ENCODE assay signal across 13 cellular contexts in the genomic region with DNA sequence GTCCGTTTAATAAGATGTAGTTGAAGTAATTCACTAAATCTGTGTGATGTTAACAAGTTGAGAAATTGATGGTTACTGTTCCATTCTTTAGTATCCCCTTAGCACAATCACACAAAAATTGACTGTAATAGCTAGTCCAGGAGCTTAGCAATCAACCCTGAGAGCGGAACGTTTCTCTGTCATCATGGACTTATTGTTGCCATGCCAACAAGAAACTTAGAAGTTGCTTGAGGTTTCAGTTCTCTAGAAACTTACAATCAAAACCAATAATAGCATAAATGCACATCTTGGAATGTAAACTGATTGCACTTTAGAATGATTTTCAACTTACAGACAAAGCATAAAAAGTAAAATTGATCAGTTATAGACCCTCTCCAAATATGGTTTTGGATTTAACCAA.
DNase-seq lines count a peak whose midpoint lies in the region; ATAC-seq and TF ChIP-seq lines count a peak whose summit lies in the region.
"Had no signal": no experiment of that assay in that cellular context is flagged by ENCODE, and none has a peak within 500 bp of the region (broad histone marks: within the 10 kb centered on the region; RNA-seq: fewer than 3 reads in every experiment).

No MANE protein-coding gene starts in this region.

- no peaks in the 10 kb centered on the region for H3K27me3 ChIP-seq in GM06990 (replicated peaks; ENCODE audit: control insufficient read depth, insufficient read depth, low read length)

- no peaks in the 10 kb centered on the region for H3K36me3 ChIP-seq in GM06990 (ENCODE audit: control insufficient read depth, insufficient read depth, low read length)

- peak; percentile 17 for DNase-seq in GM06990 (ENCODE audit: extremely low read depth, insufficient read length)
- no peak for DNase-seq in endothelial cell (ENCODE audit: low spot score)
- no peak for DNase-seq in NCI-H2196 (lab: John Stamatoyannopoulos, UW; ENCODE audit: unreplicated experiment)
- no peak for DNase-seq in LoVo (ENCODE audit: low spot score)
- DNase-seq in GOT3 (lab: John Stamatoyannopoulos, UW): no peak
- DNase-seq: activated T-cell treated with anti-CD3 and anti-CD28 coated beads, Interleukin-2, amount 50 U/mL, for 72 hours; foreskin keratinocyte; NCI-H69 had no signal

- ATAC-seq in GM19395 (IDR thresholded peaks at IDR 0.05; ENCODE audit: unreplicated experiment): peak; percentile 85
- peak; percentile 85 for ATAC-seq in HG02884 (IDR thresholded peaks at IDR 0.05; ENCODE audit: unreplicated experiment)
- ATAC-seq: activated T-cell treated with anti-CD3 and anti-CD28 coated beads, Interleukin-2, amount 50 U/mL, for 72 hours; foreskin keratinocyte had no signal

- no peak overlapping the region for H3K4me3 ChIP-seq in GM06990 (replicated peaks; ENCODE audit: low read depth, low read length)
- H3K4me3 ChIP-seq: lung had no signal

- TF ChIP-seq CTCF in GM06990 (IDR thresholded peaks at IDR 0.05; ENCODE audit: insufficient read depth, low read length, poor library complexity, severe bottlenecking): no peak
- TF ChIP-seq CTCF in endothelial cell (IDR thresholded peaks at IDR 0.05; ENCODE audit: unreplicated experiment): no peak

- H3K36me3 Mint-ChIP-seq in IgD-negative memory B cell: no peaks in the 10 kb centered on the region
- H3K36me3 Mint-ChIP-seq in endothelial cell (ENCODE audit: low read depth, unreplicated experiment): no peaks in the 10 kb centered on the region

- H3K4me3 Mint-ChIP-seq in IgD-negative memory B cell (peak overlapping the region in 2 of 4 donors; percentile 50 to 77), endothelial cell (ENCODE audit: unreplicated experiment) (no peak overlapping the region)
- H3K4me3 Mint-ChIP-seq: activated T-cell treated with anti-CD3 and anti-CD28 coated beads, Interleukin-2, amount 50 U/mL, for 72 hours; central memory CD8-positive, alpha-beta T cell had no signal

- H3K27ac Mint-ChIP-seq in IgD-negative memory B cell: peak overlapping the region; percentile 71 to 89 (median 75)
- no peak overlapping the region for H3K27ac Mint-ChIP-seq in endothelial cell (ENCODE audit: unreplicated experiment)
- H3K27ac Mint-ChIP-seq: activated T-cell treated with anti-CD3 and anti-CD28 coated beads, Interleukin-2, amount 50 U/mL, for 72 hours had no signal

- H3K27me3 Mint-ChIP-seq in IgD-negative memory B cell (peaks cover 5% of the 10 kb centered on the region), endothelial cell (ENCODE audit: unreplicated experiment) (no peaks in the 10 kb centered on the region)

- H3K4me1 Mint-ChIP-seq in IgD-negative memory B cell (peaks cover 31 to 41% (median 38%) of the 10 kb centered on the region in 3 donors), endothelial cell (ENCODE audit: unreplicated experiment) (no peaks in the 10 kb centered on the region)

- H3K9me3 Mint-ChIP-seq in IgD-negative memory B cell (peaks cover 2 to 6% (median 2%) of the 10 kb centered on the region in 3 donors), endothelial cell (ENCODE audit: unreplicated experiment) (no peaks in the 10 kb centered on the region)
